In genomic region chr17:382644-383533, GRCh38 we compare ENCODE assay signal across 9 cellular contexts. TPM values are rescaled to one million over a fixed set of nuclear protein-coding genes. Genes with fewer than 3 reads are reported as not detected.
A peak's percentile ranks its signal among the peaks of the same experiment; 100 is the strongest.
DNase-seq lines count a peak whose midpoint lies in the region; ATAC-seq and TF ChIP-seq lines count a peak whose summit lies in the region.
"Had no signal": no experiment of that assay in that cellular context is flagged by ENCODE, and none has a peak within 500 bp of the region (broad histone marks: within the 10 kb centered on the region; RNA-seq: fewer than 3 reads in every experiment).

No MANE protein-coding gene starts in this region.

- H3K4me3 ChIP-seq in WERI-Rb-1 (ENCODE audit: low read depth, low read length) (no peak overlapping the region), iPS-20b (ENCODE audit: low read length) (peak overlapping the region; percentile 35; the same call in 1 of the 2 replicates), spleen (no peak overlapping the region)

- H3K36me3 Mint-ChIP-seq in activated CD4-positive, alpha-beta T cell treated with anti-CD3 and anti-CD28 coated beads, Interleukin-2, amount 10 ng/mL, durations not matched to agents 24 days and 14 days (ENCODE audit: low read depth), result peaks cover 3% of the 10 kb centered on the region

- no peak for ATAC-seq in GM21529 (IDR thresholded peaks at IDR 0.05; ENCODE audit: unreplicated experiment)

- peaks cover 13% of the 10 kb centered on the region for H3K4me1 Mint-ChIP-seq in activated CD4-positive, alpha-beta T cell treated with anti-CD3 and anti-CD28 coated beads, Interleukin-2, amount 10 ng/mL, durations not matched to agents 24 days and 14 days

- DNase-seq in activated CD4-positive, alpha-beta T cell treated with anti-CD3 and anti-CD28 coated beads, Interleukin-2, amount 10 ng/mL, durations not matched to agents 24 days and 14 days, result no peak
- no peak for DNase-seq in activated CD4-positive, alpha-beta T cell treated with anti-CD3 and anti-CD28 coated beads, Interleukin-2, amount 50 U/mL, for 4 hours
- DNase-seq in WERI-Rb-1 (peak; percentile 69), spleen (peak; percentile 6), T-helper 1 cell (no peak)
- DNase-seq in activated naive CD4-positive, alpha-beta T cell treated with Interleukin-2 at 50 U/mL for 16 hours, result no peak
- DNase-seq: cortex of kidney had no signal

- H3K27ac Mint-ChIP-seq in activated CD4-positive, alpha-beta T cell treated with anti-CD3 and anti-CD28 coated beads, Interleukin-2, amount 10 ng/mL, durations not matched to agents 24 days and 14 days, result no peak overlapping the region

- H3K9me3 Mint-ChIP-seq in activated CD4-positive, alpha-beta T cell treated with anti-CD3 and anti-CD28 coated beads, Interleukin-2, amount 10 ng/mL, durations not matched to agents 24 days and 14 days, result peaks cover 5% of the 10 kb centered on the region

- peak overlapping the region; percentile 30 for H3K4me3 Mint-ChIP-seq in activated CD4-positive, alpha-beta T cell treated with anti-CD3 and anti-CD28 coated beads, Interleukin-2, amount 10 ng/mL, durations not matched to agents 24 days and 14 days

- H3K27ac ChIP-seq in WERI-Rb-1, result peak overlapping the region; percentile 71
- H3K27ac ChIP-seq in iPS-20b (ENCODE audit: low read length), result no peak overlapping the region
- H3K27ac ChIP-seq in spleen, result no peak overlapping the region

- H3K27me3 ChIP-seq in WERI-Rb-1 (ENCODE audit: insufficient read depth, low read depth, severe bottlenecking) (no peaks in the 10 kb centered on the region), iPS-20b (ENCODE audit: insufficient read depth, low read length) (peaks cover 58% of the 10 kb centered on the region), spleen (replicated peaks in 1 of 7) (peaks cover 0 to 38% (median 4%) of the 10 kb centered on the region in 7 donors)

- no peak for TF ChIP-seq POLR2A in spleen (IDR thresholded peaks at IDR 0.05)

- intact Hi-C loops in activated CD4-positive, alpha-beta T cell treated with anti-CD3 and anti-CD28 coated beads, Interleukin-2, amount 10 ng/mL, durations not matched to agents 24 days and 14 days (cut with micrococcal nuclease), result no loop called here
- intact Hi-C loops in spleen (cut with DNase I; ENCODE audit: low total_unique reads), result no loop called here

- peaks cover 34% of the 10 kb centered on the region for H3K27me3 Mint-ChIP-seq in activated CD4-positive, alpha-beta T cell treated with anti-CD3 and anti-CD28 coated beads, Interleukin-2, amount 10 ng/mL, durations not matched to agents 24 days and 14 days

- H3K4me1 ChIP-seq in iPS-20b (ENCODE audit: insufficient read depth, low read length) (peaks cover 28% of the 10 kb centered on the region), spleen (peaks cover 4 to 26% (median 20%) of the 10 kb centered on the region in 6 donors)

- WGBS in spleen, 5 donors, result 69 to 79% (median 76%) methylated on average over 13 of the region's 13 CpGs

- H3K36me3 ChIP-seq in WERI-Rb-1, result no peaks in the 10 kb centered on the region
- no peaks in the 10 kb centered on the region for H3K36me3 ChIP-seq in iPS-20b (ENCODE audit: insufficient read depth, low read depth, low read length)
- H3K36me3 ChIP-seq in spleen, result no peaks in the 10 kb centered on the region

- no peak overlapping the region for H3K9ac ChIP-seq in iPS-20b (ENCODE audit: low read depth, low read length)

- H3K9me3 ChIP-seq in WERI-Rb-1 (ENCODE audit: severe bottlenecking) (no peaks in the 10 kb centered on the region), iPS-20b (ENCODE audit: insufficient read depth, low read depth, low read length) (no peaks in the 10 kb centered on the region), spleen (no peaks in the 10 kb centered on the region)

- TF ChIP-seq CTCF in WERI-Rb-1 (IDR thresholded peaks at IDR 0.05; ENCODE audit: low read depth, low read length) (no peak), spleen (IDR thresholded peaks at IDR 0.05 in 8 of 11, conservative IDR thresholded peaks at IDR 0.05 in 3 of 11) (no peak)

RNA-seq across cellular contexts. Expression of gene RPH3AL, which starts 30.3 kb away (rescaled TPM):
- 2.5 and 3.7 TPM in 2 replicates for total RNA-seq in activated CD4-positive, alpha-beta T cell treated with anti-CD3 and anti-CD28 coated beads, Interleukin-2, amount 10 ng/mL, durations not matched to agents 24 days and 14 days
- total RNA-seq in spleen, result 100 to 1,000 TPM in 1 of 7 donors, 10 to 100 TPM in 6; 44.2 to 182 (median 58.6) TPM
- 10 to 100 TPM in 1 of 3 donors, 1 to 10 TPM in 2; 4.8 to 27.1 (median 7.4) TPM for polyA plus RNA-seq in spleen

Comparison
In these comparisons a context has a peak if more than half of its experiments do, and no peak if none do; other contexts are left out.
1. DNase-seq: peak in WERI-Rb-1 (single experiment) and spleen (single experiment); none in activated CD4-positive, alpha-beta T cell treated with anti-CD3 and anti-CD28 coated beads, Interleukin-2, amount 10 ng/mL, durations not matched to agents 24 days and 14 days (single experiment), activated CD4-positive, alpha-beta T cell treated with anti-CD3 and anti-CD28 coated beads, Interleukin-2, amount 50 U/mL, for 4 hours (0 of 2), activated naive CD4-positive, alpha-beta T cell treated with Interleukin-2 at 50 U/mL for 16 hours (single experiment) and T-helper 1 cell (0 of 5).